In the genomic region with DNA sequence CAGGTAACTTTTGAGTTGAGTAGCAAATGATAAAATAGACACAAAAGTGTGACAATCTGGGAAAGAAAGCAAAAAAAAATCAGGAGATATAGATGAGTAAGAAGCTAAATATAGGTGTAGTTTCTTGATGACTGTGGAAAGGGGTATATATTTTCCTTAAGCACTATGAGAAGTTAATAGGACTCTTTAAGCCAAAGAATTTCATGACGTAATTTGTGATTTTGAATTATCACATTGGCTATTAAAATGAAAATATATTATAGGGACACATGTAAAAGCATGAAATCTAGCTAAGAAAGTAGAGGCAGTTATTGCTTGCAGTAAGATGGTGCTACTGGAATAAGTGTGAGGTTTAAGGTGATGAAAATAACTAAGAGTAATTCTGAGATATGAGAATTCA, we compare ENCODE assay signal across 15 cellular contexts.
A peak's percentile ranks its signal among the peaks of the same experiment; 100 is the strongest.
DNase-seq lines count a peak whose midpoint lies in the region; ATAC-seq, FAIRE-seq and TF ChIP-seq lines count a peak whose summit lies in the region.
"Had no signal": no experiment of that assay in that cellular context is flagged by ENCODE, and none has a peak within 500 bp of the region (broad histone marks: within the 10 kb centered on the region; RNA-seq: fewer than 3 reads in every experiment).

No MANE protein-coding gene starts in this region.

- H3K4me1 Mint-ChIP-seq in endodermal cell: peaks cover 37% of the 10 kb centered on the region
- H3K4me1 Mint-ChIP-seq: CD4-positive, CD25-positive, alpha-beta regulatory T cell had no signal

- H3K9me3 ChIP-seq in HepG2 (ENCODE audit: low read length): no peaks in the 10 kb centered on the region
- no peaks in the 10 kb centered on the region for H3K9me3 ChIP-seq in right lobe of liver
- H3K9me3 ChIP-seq in HUES64 (ENCODE audit: insufficient read depth, low read depth, low read length): no peaks in the 10 kb centered on the region
- H3K9me3 ChIP-seq in endodermal cell (ENCODE audit: control insufficient read depth, low read length): no peaks in the 10 kb centered on the region
- H3K9me3 ChIP-seq: BLaER1 treated with 17β-estradiol and CSF1 and Interleukin-3, amounts not matched to agents 10 nM and 100 nM had no signal

- no peak for FAIRE-seq in HepG2 (lab: Jason Lieb, UNC)
- FAIRE-seq: GM12891, H54 had no signal

- no peak overlapping the region for H2AFZ ChIP-seq in HepG2 (ENCODE audit: low read length)

- peak overlapping the region; percentile 100 for H3K27ac Mint-ChIP-seq in endodermal cell
- H3K27ac Mint-ChIP-seq: CD4-positive, CD25-positive, alpha-beta regulatory T cell had no signal

- no peak overlapping the region for H3K27ac ChIP-seq in HepG2 (ENCODE audit: extremely low read length, insufficient read depth, low read length)
- no peak overlapping the region for H3K27ac ChIP-seq in right lobe of liver
- H3K27ac ChIP-seq in HUES64 (ENCODE audit: low read depth, low read length): peak overlapping the region; percentile 93
- no peak overlapping the region for H3K27ac ChIP-seq in endodermal cell (ENCODE audit: low read depth, low read length)
- H3K27ac ChIP-seq: BLaER1 treated with 17β-estradiol and CSF1 and Interleukin-3, amounts not matched to agents 10 nM and 100 nM had no signal

- no peaks in the 10 kb centered on the region for H3K79me2 ChIP-seq in HepG2 (ENCODE audit: insufficient read depth, low read length)

- no peak overlapping the region for H3K4me3 Mint-ChIP-seq in endodermal cell
- H3K4me3 Mint-ChIP-seq: CD4-positive, CD25-positive, alpha-beta regulatory T cell had no signal

- H3K4me2 ChIP-seq in HepG2 (ENCODE audit: low read depth, low read length): no peak overlapping the region
- H3K4me2 ChIP-seq: BLaER1 treated with 17β-estradiol and CSF1 and Interleukin-3, amounts not matched to agents 10 nM and 100 nM had no signal

- peaks cover 5% of the 10 kb centered on the region for H3K36me3 Mint-ChIP-seq in endodermal cell (ENCODE audit: low read depth)
- H3K36me3 Mint-ChIP-seq: CD4-positive, CD25-positive, alpha-beta regulatory T cell had no signal

- H3K27me3 ChIP-seq in HepG2 (ENCODE audit: control insufficient read depth in 1 of 2, insufficient read depth in 2 of 2, low read length in 2 of 2) (no peaks in the 10 kb centered on the region), right lobe of liver (no peaks in the 10 kb centered on the region), HUES64 (ENCODE audit: insufficient read depth, low read length) (no peaks in the 10 kb centered on the region), endodermal cell (ENCODE audit: control insufficient read depth, insufficient read depth, low read length, poor library complexity, severe bottlenecking) (no peaks in the 10 kb centered on the region)
- H3K27me3 ChIP-seq: BLaER1 treated with 17β-estradiol and CSF1 and Interleukin-3, amounts not matched to agents 10 nM and 100 nM had no signal

- intact Hi-C loops in HepG2 (cut with micrococcal nuclease; ENCODE audit: unreplicated experiment): no loop called here
- intact Hi-C loops in right lobe of liver (cut with DNase I): no loop called here

- in situ Hi-C loops in HepG2 (cut with HindIII; ENCODE audit: extremely low pct_ligation_motif_present, low pct_unique_long_range_greater_than_20kb): no loop called here

- peaks cover 4% of the 10 kb centered on the region for H3K9me3 Mint-ChIP-seq in endodermal cell

- no peak for TF ChIP-seq RAD21 in HepG2 (CRISPR knock-in tag; IDR thresholded peaks at IDR 0.05)

- POLR2A ChIA-PET in HepG2 (lab: Yijun Ruan, JAX): no interaction called here

- H3K36me3 ChIP-seq in HepG2 (replicated peaks in 1 of 2; ENCODE audit: control insufficient read depth in 1 of 2, insufficient read depth in 2 of 2, low read length in 2 of 2) (no peaks in the 10 kb centered on the region), right lobe of liver (no peaks in the 10 kb centered on the region), HUES64 (ENCODE audit: insufficient read depth, low read length) (no peaks in the 10 kb centered on the region), endodermal cell (ENCODE audit: control insufficient read depth, insufficient read depth, low read length) (no peaks in the 10 kb centered on the region)
- H3K36me3 ChIP-seq: BLaER1 treated with 17β-estradiol and CSF1 and Interleukin-3, amounts not matched to agents 10 nM and 100 nM had no signal

- no peaks in the 10 kb centered on the region for H3K27me3 Mint-ChIP-seq in endodermal cell (ENCODE audit: insufficient read depth)
- H3K27me3 Mint-ChIP-seq: CD4-positive, CD25-positive, alpha-beta regulatory T cell had no signal

- no peak overlapping the region for H3K9ac ChIP-seq in HepG2 (ENCODE audit: insufficient read depth, low read depth, low read length)
- peak overlapping the region; percentile 59; the same call in 1 of the 2 replicates for H3K9ac ChIP-seq in HUES64 (ENCODE audit: low read depth, low read length)
- H3K9ac ChIP-seq in endodermal cell (ENCODE audit: extremely low read depth, low read length, poor library complexity, severe bottlenecking): peak overlapping the region; percentile 18
- H3K9ac ChIP-seq: BLaER1 treated with 17β-estradiol and CSF1 and Interleukin-3, amounts not matched to agents 10 nM and 100 nM had no signal

- CTCF ChIA-PET in HepG2 (lab: Yijun Ruan, JAX; ENCODE audit: low intra/inter-chr PET ratio, low total read pairs): no interaction called here

- no peak for DNase-seq in HepG2 (ENCODE audit: low spot score)
- DNase-seq in right lobe of liver: no peak
- DNase-seq in endodermal cell: no peak
- DNase-seq in GM03348 (ENCODE audit: low spot score): no peak
- no peak for DNase-seq in stimulated activated CD4-positive, alpha-beta T cell treated with anti-CD3 and anti-CD28 coated beads, Interleukin-2, amount 100 ng/mL, for 48 hours
- DNase-seq: 8988T; AML-193; CD4-positive, CD25-positive, alpha-beta regulatory T cell; IMR-90; KBM-7 had no signal

- BruUV-seq in HepG2 (replicated peaks; lab: Mats Ljungman, UMichigan): no TSS peak

- H3K4me3 ChIP-seq in HepG2 (replicated peaks in 1 of 3; ENCODE audit: insufficient read depth in 1 of 3, low read depth in 2 of 3, low read length in 3 of 3): no peak overlapping the region
- no peak overlapping the region for H3K4me3 ChIP-seq in right lobe of liver
- H3K4me3 ChIP-seq in HUES64 (ENCODE audit: low read length): no peak overlapping the region; the same call in 1 of the 2 replicates
- H3K4me3 ChIP-seq in endodermal cell (ENCODE audit: low read length): peak overlapping the region; percentile 4
- H3K4me3 ChIP-seq: BLaER1 treated with 17β-estradiol and CSF1 and Interleukin-3, amounts not matched to agents 10 nM and 100 nM had no signal

- TF ChIP-seq POLR2A in HepG2 (IDR thresholded peaks at IDR 0.05; ENCODE audit: insufficient read depth in 1 of 2, low read depth in 2 of 2, low read length in 2 of 2) (no peak), right lobe of liver (IDR thresholded peaks at IDR 0.05) (no peak)

- TF ChIP-seq CTCF in HepG2 (CRISPR knock-in tag; IDR thresholded peaks at IDR 0.05): no peak
- no peak for TF ChIP-seq CTCF in right lobe of liver (IDR thresholded peaks at IDR 0.05)
- no peak for TF ChIP-seq CTCF in endodermal cell (conservative IDR thresholded peaks at IDR 0.05)

- H4K20me1 ChIP-seq in HepG2 (ENCODE audit: insufficient read depth, low read length): no peaks in the 10 kb centered on the region
- H4K20me1 ChIP-seq: BLaER1 treated with 17β-estradiol and CSF1 and Interleukin-3, amounts not matched to agents 10 nM and 100 nM had no signal

- no peak for ATAC-seq in HepG2
- ATAC-seq in right lobe of liver: no peak
- no peak for ATAC-seq in GM21515 (IDR thresholded peaks at IDR 0.05; ENCODE audit: unreplicated experiment)

- WGBS in HepG2 (ENCODE audit: low lambda C conversion rate): 0% methylated on average over 1 of the region's 1 CpG
- 0% methylated on average over 1 of the region's 1 CpG for WGBS in right lobe of liver (ENCODE audit: insufficient coverage, low coverage, low lambda C conversion rate, missing lambda C conversion rate)
- WGBS in HUES64: 100% methylated on average over 1 of the region's 1 CpG
- 100% methylated on average over 1 of the region's 1 CpG for WGBS in endodermal cell (ENCODE audit: insufficient coverage in 1 of 2, insufficient read length in 1 of 2), 2 experiments

- H3K4me1 ChIP-seq in HepG2 (ENCODE audit: insufficient read depth, low read length) (no peaks in the 10 kb centered on the region), right lobe of liver (no peaks in the 10 kb centered on the region), HUES64 (ENCODE audit: insufficient read depth, low read length) (peaks cover 71% of the 10 kb centered on the region), endodermal cell (ENCODE audit: control insufficient read depth, insufficient read depth, low read length) (peaks cover 10% of the 10 kb centered on the region)
- H3K4me1 ChIP-seq: BLaER1 treated with 17β-estradiol and CSF1 and Interleukin-3, amounts not matched to agents 10 nM and 100 nM had no signal

- TF ChIP-seq EP300 in HepG2 (IDR thresholded peaks at IDR 0.05; ENCODE audit: low read depth in 2 of 2, low read length in 2 of 2) (no peak), HepG2 (CRISPR knock-in tag; IDR thresholded peaks at IDR 0.05; ENCODE audit: borderline replicate concordance) (no peak)

TF ChIP-seq in HepG2, 621 proteins besides CTCF, POLR2A, EP300 and RAD21 (continues in another document):
- TF ChIP-seq CREB1 (IDR thresholded peaks at IDR 0.05): peak; percentile 52; the same call in 1 of the 2 replicates
- TF ChIP-seq CREB1 (CRISPR knock-in tag; IDR thresholded peaks at IDR 0.05): no peak
- no peak for TF ChIP-seq RFX5 (IDR thresholded peaks at IDR 0.05; ENCODE audit: low read depth, low read length)
- TF ChIP-seq TBX2 (CRISPR knock-in tag; IDR thresholded peaks at IDR 0.05; ENCODE audit: borderline replicate concordance): no peak
- TF ChIP-seq ZNF816 (CRISPR knock-in tag; IDR thresholded peaks at IDR 0.05; ENCODE audit: borderline replicate concordance): no peak
- no peak for TF ChIP-seq SIN3B (IDR thresholded peaks at IDR 0.05; ENCODE audit: low read length)
- no peak for TF ChIP-seq XBP1 (CRISPR knock-in tag; IDR thresholded peaks at IDR 0.05)
- no peak for TF ChIP-seq MAZ (IDR thresholded peaks at IDR 0.05; ENCODE audit: borderline replicate concordance, low read depth, low read length)
- TF ChIP-seq MAZ (CRISPR knock-in tag; IDR thresholded peaks at IDR 0.05; ENCODE audit: low read depth): no peak
- TF ChIP-seq IKZF1 (IDR thresholded peaks at IDR 0.05): no peak
- no peak for TF ChIP-seq ZNF7 (CRISPR knock-in tag; IDR thresholded peaks at IDR 0.05)
- TF ChIP-seq ATF7 (IDR thresholded peaks at IDR 0.05): peak; percentile 65
- no peak for TF ChIP-seq ATF7 (CRISPR knock-in tag; IDR thresholded peaks at IDR 0.05)
- TF ChIP-seq, protein P1, sequence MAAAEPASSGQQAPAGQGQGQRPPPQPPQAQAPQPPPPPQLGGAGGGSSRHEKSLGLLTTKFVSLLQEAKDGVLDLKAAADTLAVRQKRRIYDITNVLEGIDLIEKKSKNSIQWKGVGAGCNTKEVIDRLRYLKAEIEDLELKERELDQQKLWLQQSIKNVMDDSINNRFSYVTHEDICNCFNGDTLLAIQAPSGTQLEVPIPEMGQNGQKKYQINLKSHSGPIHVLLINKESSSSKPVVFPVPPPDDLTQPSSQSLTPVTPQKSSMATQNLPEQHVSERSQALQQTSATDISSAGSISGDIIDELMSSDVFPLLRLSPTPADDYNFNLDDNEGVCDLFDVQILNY (CRISPR knock-in tag; conservative IDR thresholded peaks at IDR 0.05): no peak
